ENCODE assay signal across 26 cellular contexts in the genomic region with DNA sequence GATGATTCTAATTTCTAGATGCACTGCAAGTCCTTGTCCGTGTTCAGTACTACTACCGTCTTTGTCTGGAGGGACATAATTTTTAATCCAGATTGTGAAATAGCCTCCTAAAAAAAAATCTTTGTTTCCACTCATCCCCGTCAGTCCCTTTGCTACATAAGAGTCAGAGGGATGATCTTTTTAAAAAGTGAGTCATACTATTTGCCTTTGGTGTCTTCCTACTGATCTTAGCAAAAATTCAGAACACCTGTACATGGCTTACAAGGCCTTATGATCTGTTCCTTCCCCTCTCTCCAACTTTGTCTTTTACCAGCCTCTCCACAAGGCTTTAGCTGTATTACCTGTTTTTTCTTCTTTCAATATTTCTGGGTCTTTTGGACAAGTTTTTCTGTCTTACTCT.
"Had no signal": no experiment of that assay in that cellular context is flagged by ENCODE, and none has a peak within 500 bp of the region (broad histone marks: within the 10 kb centered on the region; RNA-seq: fewer than 3 reads in every experiment).

No MANE protein-coding gene starts in this region.

- H3K4me1 ChIP-seq: lower lobe of right lung, uterus had no signal

- H3K27ac Mint-ChIP-seq: activated CD8-positive, alpha-beta T cell treated with anti-CD3 and anti-CD28 coated beads for 36 hours; activated naive CD8-positive, alpha-beta T cell; activated T-helper 2 cell treated with anti-CD3 and anti-CD28 coated beads, Interferon-gamma antibody, Interleukin-2, Interleukin-4, amounts not matched to agents 10 μg/mL and 5 μg/mL and 100 μg/mL, durations not matched to agents 14 hours and 24 hours and 36 hours; natural killer cell treated with Interleukin-12 subunit alpha and Interleukin-12 subunit beta and Interleukin-15 and Interleukin-18, amount 100 ng/mL, for 72 hours; stimulated activated effector memory CD8-positive, alpha-beta T cell treated with anti-CD3 and anti-CD28 coated beads, Interleukin-12 subunit alpha, Interleukin-12 subunit beta, amount 100 ng/mL, for 72 hours; stimulated activated naive CD8-positive, alpha-beta T cell treated with anti-CD3 and anti-CD28 coated beads, Interleukin-15, amount 100 ng/mL, for 72 hours; type B pancreatic cell had no signal

- H3K27ac ChIP-seq: gastrocnemius medialis, left lung, lower lobe of right lung, neutrophil, skin epidermis, uterus, WERI-Rb-1 had no signal

- H3K9me3 ChIP-seq: gastrocnemius medialis, left lung, lower lobe of right lung, neutrophil, uterus had no signal

- DNase-seq: activated CD4-positive, alpha-beta T cell treated with anti-CD3 and anti-CD28 coated beads, Interleukin-2, amount 50 U/mL, for 1 hour; activated CD4-positive, CD25-positive, alpha-beta regulatory T cell treated with anti-CD3 and anti-CD28 coated beads, Interleukin-2, amount 50 U/mL, for 72 hours; activated CD8-positive, alpha-beta T cell treated with anti-CD3 and anti-CD28 coated beads for 36 hours; activated T-cell treated with anti-CD3 and anti-CD28 coated beads, Interleukin-2, amount 50 U/mL, for 4 hours; anterior cingulate cortex; cortex of kidney; gastrocnemius medialis; glutamatergic neuron; left lung; lower lobe of right lung; mesenchymal stem cell; stimulated activated CD4-positive, alpha-beta T cell treated with anti-CD3 and anti-CD28 coated beads, Interleukin-12 subunit alpha, Interleukin-12 subunit beta, amount 100 ng/mL, for 4 hours; stimulated activated CD4-positive, alpha-beta T cell treated with anti-CD3 and anti-CD28 coated beads, Interleukin-4, amount 100 ng/mL, for 24 hours; stimulated activated naive CD8-positive, alpha-beta T cell treated with anti-CD3 and anti-CD28 coated beads, Interleukin-15, amount 100 ng/mL, for 72 hours; substantia nigra; uterus; WERI-Rb-1 had no signal

- FAIRE-seq: islet of Langerhans had no signal

- H3K36me3 ChIP-seq: gastrocnemius medialis, neutrophil, uterus, WERI-Rb-1 had no signal

- H3K4me3 Mint-ChIP-seq: activated CD8-positive, alpha-beta T cell treated with anti-CD3 and anti-CD28 coated beads for 36 hours; activated naive CD8-positive, alpha-beta T cell; activated T-cell treated with anti-CD3 and anti-CD28 coated beads, Interleukin-2, amount 50 U/mL, for 4 hours; natural killer cell treated with Interleukin-12 subunit alpha and Interleukin-12 subunit beta and Interleukin-15 and Interleukin-18, amount 100 ng/mL, for 72 hours; stimulated activated effector memory CD8-positive, alpha-beta T cell treated with anti-CD3 and anti-CD28 coated beads, Interleukin-12 subunit alpha, Interleukin-12 subunit beta, amount 100 ng/mL, for 72 hours; stimulated activated naive CD8-positive, alpha-beta T cell treated with anti-CD3 and anti-CD28 coated beads, Interleukin-15, amount 100 ng/mL, for 72 hours; type B pancreatic cell had no signal

- H3K9me3 Mint-ChIP-seq: activated CD8-positive, alpha-beta T cell treated with anti-CD3 and anti-CD28 coated beads for 36 hours; activated T-cell treated with anti-CD3 and anti-CD28 coated beads, Interleukin-2, amount 50 U/mL, for 4 hours; activated T-helper 2 cell treated with anti-CD3 and anti-CD28 coated beads, Interferon-gamma antibody, Interleukin-2, Interleukin-4, amounts not matched to agents 10 μg/mL and 5 μg/mL and 100 μg/mL, durations not matched to agents 14 hours and 24 hours and 36 hours; natural killer cell treated with Interleukin-12 subunit alpha and Interleukin-12 subunit beta and Interleukin-15 and Interleukin-18, amount 100 ng/mL, for 72 hours; stimulated activated effector memory CD8-positive, alpha-beta T cell treated with anti-CD3 and anti-CD28 coated beads, Interleukin-12 subunit alpha, Interleukin-12 subunit beta, amount 100 ng/mL, for 72 hours; stimulated activated naive CD8-positive, alpha-beta T cell treated with anti-CD3 and anti-CD28 coated beads, Interleukin-15, amount 100 ng/mL, for 72 hours; type B pancreatic cell had no signal

- H3K4me3 ChIP-seq: gastrocnemius medialis, left lung, lower lobe of right lung, skin epidermis, uterus had no signal

- H3K27me3 ChIP-seq: gastrocnemius medialis, left lung, neutrophil, uterus had no signal

- H3K27me3 Mint-ChIP-seq: activated CD8-positive, alpha-beta T cell treated with anti-CD3 and anti-CD28 coated beads for 36 hours; activated naive CD8-positive, alpha-beta T cell; natural killer cell treated with Interleukin-12 subunit alpha and Interleukin-12 subunit beta and Interleukin-15 and Interleukin-18, amount 100 ng/mL, for 72 hours; stimulated activated naive CD8-positive, alpha-beta T cell treated with anti-CD3 and anti-CD28 coated beads, Interleukin-15, amount 100 ng/mL, for 72 hours; type B pancreatic cell had no signal

- ATAC-seq: activated CD8-positive, alpha-beta T cell treated with anti-CD3 and anti-CD28 coated beads for 36 hours; activated T-cell treated with anti-CD3 and anti-CD28 coated beads, Interleukin-2, amount 50 U/mL, for 4 hours; gastrocnemius medialis; left lung; lower lobe of right lung; natural killer cell treated with Interleukin-12 subunit alpha and Interleukin-12 subunit beta and Interleukin-15 and Interleukin-18, amount 100 ng/mL, for 72 hours; sciatic nerve; stimulated activated effector memory CD8-positive, alpha-beta T cell treated with anti-CD3 and anti-CD28 coated beads, Interleukin-12 subunit alpha, Interleukin-12 subunit beta, amount 100 ng/mL, for 72 hours; stimulated activated naive CD8-positive, alpha-beta T cell treated with anti-CD3 and anti-CD28 coated beads, Interleukin-15, amount 100 ng/mL, for 72 hours had no signal
